Comparison of ENCODE assay signal across 8 cellular contexts in genomic region chr4:40264995-40265909, GRCh38.
A peak's percentile ranks its signal among the peaks of the same experiment; 100 is the strongest.
DNase-seq lines count a peak whose midpoint lies in the region; ATAC-seq and TF ChIP-seq lines count a peak whose summit lies in the region.

No MANE protein-coding gene starts in this region.

- POLR2A ChIA-PET in RWPE1 (lab: Yijun Ruan, JAX; ENCODE audit: low non-redundant PET): no interaction called here

- H3K9me3 ChIP-seq in colonic mucosa: no peaks in the 10 kb centered on the region

- H3K27ac ChIP-seq in RWPE1 (peak overlapping the region; percentile 51), colonic mucosa (no peak overlapping the region)

- H3K4me3 ChIP-seq in fibroblast of villous mesenchyme (ENCODE audit: low read depth, low read length) (no peak overlapping the region), colonic mucosa (no peak overlapping the region)

- peak; percentile 30 for DNase-seq in CMK (ENCODE audit: low read depth)
- DNase-seq in RWPE1 (ENCODE audit: low spot score): no peak
- peak; percentile 86 for DNase-seq in fibroblast of villous mesenchyme (ENCODE audit: low read depth)
- no peak for DNase-seq in occipital lobe (lab: John Stamatoyannopoulos, UW)
- no peak for DNase-seq in colonic mucosa

- CTCF ChIA-PET in RWPE1 (lab: Yijun Ruan, JAX): interaction anchor here (0.6 kb wide), 1 partner anchor 63 kb away, joined by 5 read pairs; no protein-coding TSS in a partner anchor

- H3K36me3 ChIP-seq in colonic mucosa: no peaks in the 10 kb centered on the region

- no peaks in the 10 kb centered on the region for H3K4me1 ChIP-seq in colonic mucosa

- no peaks in the 10 kb centered on the region for H3K27me3 ChIP-seq in colonic mucosa

- TF ChIP-seq CTCF in RWPE1 (conservative IDR thresholded peaks at IDR 0.05; ENCODE audit: low read depth) (no peak), fibroblast of villous mesenchyme (IDR thresholded peaks at IDR 0.05; ENCODE audit: insufficient read depth, low read depth, low read length) (no peak), colonic mucosa (IDR thresholded peaks at IDR 0.05) (no peak)

- intact Hi-C loops in colonic mucosa (cut with DNase I): no loop called here

- no peak overlapping the region for H3K9ac ChIP-seq in colonic mucosa (ENCODE audit: low read depth in 2 of 2, low read length in 2 of 2)

- ATAC-seq in HG02678 (IDR thresholded peaks at IDR 0.05; ENCODE audit: unreplicated experiment): peak; percentile 88
- no peak for ATAC-seq in HG02588 (IDR thresholded peaks at IDR 0.05; ENCODE audit: unreplicated experiment)
- ATAC-seq in GM21367 (IDR thresholded peaks at IDR 0.05; ENCODE audit: unreplicated experiment): no peak

Comparison
In these comparisons a context has a peak if more than half of its experiments do, and no peak if none do; other contexts are left out.
1. DNase-seq: peak in CMK (single experiment) and fibroblast of villous mesenchyme (single experiment); none in RWPE1 (single experiment), occipital lobe (single experiment) and colonic mucosa (single experiment).